Comparison of ENCODE assay signal across 12 cellular contexts in genomic region chr12:113933201-113933786, GRCh38. TPM values are rescaled to one million over a fixed set of nuclear protein-coding genes. Genes with fewer than 3 reads are reported as not detected.
DNase-seq lines count a peak whose midpoint lies in the region; ATAC-seq and TF ChIP-seq lines count a peak whose summit lies in the region.
"Had no signal": no experiment of that assay in that cellular context is flagged by ENCODE, and none has a peak within 500 bp of the region (broad histone marks: within the 10 kb centered on the region; RNA-seq: fewer than 3 reads in every experiment).

No MANE protein-coding gene starts in this region.

- DNase-seq in AG04449 (ENCODE audit: low read depth, low spot score), result peak; percentile 33
- DNase-seq in NCI-H82 treated with DMSO at 0.1 percent for 48 hours (lab: John Stamatoyannopoulos, UW; ENCODE audit: unreplicated experiment), result peak; percentile 20
- peak; percentile 75 to 77 for DNase-seq in fibroblast of lung (ENCODE audit: low read depth in 2 of 2)
- DNase-seq in midbrain (lab: John Stamatoyannopoulos, UW), result peak; percentile 24
- DNase-seq in NK-92 treated with Interleukin-12 subunit alpha and Interleukin-12 subunit beta, amount 100 ng/mL, for 24 hours (lab: John Stamatoyannopoulos, UW), result no peak
- DNase-seq in NAMALWA (ENCODE audit: low spot score), result no peak
- DNase-seq: activated CD4-positive, alpha-beta memory T cell treated with anti-CD3 and anti-CD28 coated beads, Interleukin-2, amount 10 ng/mL, durations not matched to agents 7 days and 5 days; BE2C; pancreas had no signal

- no peak overlapping the region for H3K4me2 ChIP-seq in fibroblast of lung (ENCODE audit: extremely low read depth, insufficient read depth, low read length)

- H3K4me3 ChIP-seq in AG04449 (ENCODE audit: low read depth, low read length) (no peak overlapping the region), fibroblast of lung (replicated peaks in 1 of 4; ENCODE audit: control extremely low read depth in 1 of 4, insufficient read depth in 1 of 4, low read depth in 3 of 4, low read length in 4 of 4) (no peak overlapping the region)
- H3K4me3 ChIP-seq: pancreas had no signal

- POLR2A ChIA-PET in AG04449 (lab: Yijun Ruan, JAX), result no interaction called here

- ATAC-seq in GM21526 (IDR thresholded peaks at IDR 0.05; ENCODE audit: low FRiP score, unreplicated experiment) (no peak), GM18519 (IDR thresholded peaks at IDR 0.05; ENCODE audit: low FRiP score, unreplicated experiment) (no peak)
- ATAC-seq: Panc1 had no signal

- H3K27me3 ChIP-seq in fibroblast of lung (ENCODE audit: control insufficient read depth, insufficient read depth, low read length), result no peaks in the 10 kb centered on the region
- H3K27me3 ChIP-seq: BE2C, pancreas had no signal

- H2AFZ ChIP-seq in fibroblast of lung (ENCODE audit: low read length), result no peak overlapping the region

- TF ChIP-seq CTCF in AG04449 (IDR thresholded peaks at IDR 0.05; ENCODE audit: insufficient read depth, low read length, missing control alignments) (no peak), fibroblast of lung (conservative IDR thresholded peaks at IDR 0.05 in 1 of 2, IDR thresholded peaks at IDR 0.05 in 1 of 2; ENCODE audit: low read depth in 1 of 2, low read length in 2 of 2) (no peak)

- H3K4me1 ChIP-seq in fibroblast of lung (ENCODE audit: control insufficient read depth, extremely low read depth, insufficient read depth, low read length), result no peaks in the 10 kb centered on the region
- H3K4me1 ChIP-seq: BE2C, pancreas had no signal

- H3K27ac ChIP-seq in fibroblast of lung (ENCODE audit: insufficient read depth, low read length), result no peak overlapping the region
- H3K27ac ChIP-seq: pancreas had no signal

- H3K9ac ChIP-seq in fibroblast of lung (ENCODE audit: insufficient read depth, low read length), result no peak overlapping the region

- no peaks in the 10 kb centered on the region for H3K79me2 ChIP-seq in fibroblast of lung (ENCODE audit: control insufficient read depth, insufficient read depth, low read length)

- no peaks in the 10 kb centered on the region for H4K20me1 ChIP-seq in fibroblast of lung (ENCODE audit: control insufficient read depth, extremely low read depth, insufficient read depth, low read length)

- no peaks in the 10 kb centered on the region for H3K9me3 ChIP-seq in fibroblast of lung (ENCODE audit: control insufficient read depth, insufficient read depth, low read depth, low read length)
- H3K9me3 ChIP-seq: BE2C, pancreas had no signal

- CTCF ChIA-PET in AG04449 (lab: Yijun Ruan, JAX), result interaction anchor here (0.8 to 1.3 kb wide), 2 partner anchors 16 to 21 kb away, joined by 3 read pairs; no protein-coding TSS in a partner anchor

- peaks cover 1% of the 10 kb centered on the region for H3K36me3 ChIP-seq in fibroblast of lung (ENCODE audit: control insufficient read depth, insufficient read depth, low read length)

RNA-seq across cellular contexts. Expression of gene RBM19, which starts 32.8 kb away (rescaled TPM):
- 15.4 and 16.5 TPM in 2 replicates for total RNA-seq in fibroblast of lung
- polyA plus RNA-seq in fibroblast of lung, result 10.5 and 17.0 TPM in 2 replicates
- polyA plus RNA-seq in fibroblast of lung (2012), result 12.4 and 20.0 TPM in 2 replicates
- 8.6 and 21.1 TPM in 2 replicates for polyA minus RNA-seq in fibroblast of lung (ENCODE audit: low replicate concordance)

Comparison
In these comparisons a context has a peak if more than half of its experiments do, and no peak if none do; other contexts are left out.
1. DNase-seq: peak in AG04449 (single experiment), NCI-H82 treated with DMSO at 0.1 percent for 48 hours (single experiment), fibroblast of lung (2 of 2) and midbrain (single experiment); none in NK-92 treated with Interleukin-12 subunit alpha and Interleukin-12 subunit beta, amount 100 ng/mL, for 24 hours (single experiment) and NAMALWA (single experiment).